ENCODE assay signal across 12 cellular contexts in the genomic region with DNA sequence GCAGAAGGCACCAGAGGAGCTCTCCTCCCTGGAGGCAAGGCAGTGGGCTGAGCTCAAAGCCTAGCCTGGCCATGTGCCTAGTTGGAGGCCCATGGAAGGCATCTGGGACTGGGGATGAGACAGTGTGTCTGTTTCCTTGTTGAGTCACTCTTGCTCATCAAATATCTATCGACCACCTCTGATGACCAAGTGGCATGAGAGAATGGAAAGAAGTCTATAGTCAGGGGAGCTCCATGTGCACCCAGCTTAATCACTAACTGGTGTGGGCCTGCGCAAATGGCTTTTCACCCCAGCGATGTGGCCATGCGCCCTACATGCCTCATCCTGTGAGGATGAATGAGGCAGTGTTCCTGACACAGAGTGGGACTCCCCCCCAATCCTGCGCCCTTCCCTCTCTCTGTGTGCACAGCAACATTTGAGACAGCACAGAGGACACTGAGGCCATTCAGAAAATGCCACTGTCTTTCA.
A peak's percentile ranks its signal among the peaks of the same experiment; 100 is the strongest.
DNase-seq lines count a peak whose midpoint lies in the region; ATAC-seq and TF ChIP-seq lines count a peak whose summit lies in the region.
"Had no signal": no experiment of that assay in that cellular context is flagged by ENCODE, and none has a peak within 500 bp of the region (broad histone marks: within the 10 kb centered on the region; RNA-seq: fewer than 3 reads in every experiment).

No MANE protein-coding gene starts in this region.

- H3K9me3 ChIP-seq in testis = no peaks in the 10 kb centered on the region

- TF ChIP-seq POLR2A in testis (IDR thresholded peaks at IDR 0.05) = no peak

- H3K36me3 ChIP-seq in testis (ENCODE audit: low read depth, missing control alignments) = no peaks in the 10 kb centered on the region

- intact Hi-C loops in testis (cut with DNase I; ENCODE audit: low total_unique reads) = no loop called here

- 90 to 96% methylated on average over 5 of the region's 5 CpGs for WGBS in testis, 2 donors

- DNase-seq in GM04504 (ENCODE audit: low read depth) (peak; percentile 86), anterior cingulate cortex (lab: John Stamatoyannopoulos, UW) (peak in 49 of 58 donors; percentile 7 to 93 (median 65)), inferior parietal cortex (ENCODE audit: extremely low spot score) (peak; percentile 61), stromal cell of bone marrow (ENCODE audit: low read depth) (peak; percentile 85), NCI-H2107 treated with DMSO at 0.1 percent for 48 hours (lab: John Stamatoyannopoulos, UW; ENCODE audit: unreplicated experiment) (no peak), testis (no peak)
- no peak for DNase-seq in stimulated activated CD4-positive, alpha-beta T cell treated with anti-CD3 and anti-CD28 coated beads, Interleukin-4, amount 100 ng/mL, for 1 hour
- DNase-seq: activated naive CD8-positive, alpha-beta T cell treated with anti-CD3 and anti-CD28 coated beads, Interleukin-2, amount 10 ng/mL, durations not matched to agents 7 days and 5 days; DND-41; left cardiac atrium; NCI-H2107 had no signal

- no peak for ATAC-seq in HG02571 (IDR thresholded peaks at IDR 0.05; ENCODE audit: unreplicated experiment)

- H3K4me1 ChIP-seq in testis = peaks cover 3% of the 10 kb centered on the region

- H3K27me3 ChIP-seq in testis = no peaks in the 10 kb centered on the region

- H3K27ac ChIP-seq in testis = no peak overlapping the region

- TF ChIP-seq CTCF in testis (IDR thresholded peaks at IDR 0.05) = no peak

- H3K4me3 ChIP-seq in testis = no peak overlapping the region

Comparison
In these comparisons a context has a peak if more than half of its experiments do, and no peak if none do; other contexts are left out.
1. DNase-seq: peak in GM04504 (single experiment), anterior cingulate cortex (49 of 58), inferior parietal cortex (single experiment) and stromal cell of bone marrow (single experiment); none in NCI-H2107 treated with DMSO at 0.1 percent for 48 hours (single experiment), testis (single experiment) and stimulated activated CD4-positive, alpha-beta T cell treated with anti-CD3 and anti-CD28 coated beads, Interleukin-4, amount 100 ng/mL, for 1 hour (single experiment).